Comparison of ENCODE assay signal across 28 cellular contexts in the genomic region with DNA sequence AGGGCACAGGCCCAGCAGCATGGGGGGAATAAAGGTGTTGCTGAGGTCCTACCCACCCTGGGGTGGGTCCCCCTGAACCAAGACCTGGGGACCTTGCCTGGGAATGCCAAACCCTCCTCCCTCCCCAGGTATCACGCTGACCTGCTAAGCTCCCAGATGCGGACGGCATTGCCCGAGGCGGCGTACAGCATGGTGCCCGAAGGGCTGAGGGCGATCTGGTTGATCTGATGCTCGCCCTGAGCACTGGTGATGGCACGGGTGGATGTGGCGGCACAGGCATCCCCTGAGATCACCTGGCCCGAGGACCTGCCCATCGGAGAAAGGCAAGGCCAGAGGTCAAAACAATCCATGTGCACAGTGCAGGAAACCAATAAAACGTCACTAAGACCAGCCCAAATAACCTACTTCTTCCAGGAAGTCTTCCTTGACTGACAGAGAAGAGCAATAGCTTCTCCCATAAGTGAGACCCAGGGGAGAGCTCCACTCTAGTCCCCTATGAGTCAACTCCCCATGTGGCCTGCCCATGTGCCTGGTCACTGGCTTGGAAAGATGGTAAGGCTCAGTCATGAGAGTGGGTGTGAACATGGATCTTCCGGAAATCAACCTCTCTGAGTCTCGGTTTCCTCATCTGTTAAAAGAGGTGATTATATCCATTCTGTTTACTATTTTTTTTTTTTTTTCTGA.
"Had no signal": no experiment of that assay in that cellular context is flagged by ENCODE, and none has a peak within 500 bp of the region (broad histone marks: within the 10 kb centered on the region; RNA-seq: fewer than 3 reads in every experiment).

No MANE protein-coding gene starts in this region.

- H3K36me3 Mint-ChIP-seq: natural killer cell treated with Interleukin-12 subunit alpha and Interleukin-12 subunit beta and Interleukin-15 and Interleukin-18, amount 100 ng/mL, for 72 hours had no signal

- H3K36me3 ChIP-seq: left ventricle myocardium inferior, neural progenitor cell, thoracic aorta, transverse colon had no signal

- H3K4me1 Mint-ChIP-seq: neural progenitor cell had no signal

- H3K9me3 Mint-ChIP-seq: natural killer cell treated with Interleukin-12 subunit alpha and Interleukin-12 subunit beta and Interleukin-15 and Interleukin-18, amount 100 ng/mL, for 72 hours; stimulated activated memory B cell treated with anti-CD40 and anti-IgM and Interleukin-4, amounts not matched to agents 10 μg/mL and 1 μg/mL and 100 μg/mL, for 72 hours had no signal

- FAIRE-seq: endometrium had no signal

- H3K4me1 ChIP-seq: neural progenitor cell, parathyroid adenoma had no signal

- H3K27me3 ChIP-seq: dorsolateral prefrontal cortex, gastroesophageal sphincter, neural progenitor cell, spleen, stomach, transverse colon had no signal

- H3K27ac ChIP-seq: dorsolateral prefrontal cortex, gastroesophageal sphincter, left ventricle myocardium inferior, neural progenitor cell, parathyroid adenoma, spleen, stomach, thoracic aorta, transverse colon had no signal

- H3K27ac Mint-ChIP-seq: natural killer cell treated with Interleukin-12 subunit alpha and Interleukin-12 subunit beta and Interleukin-15 and Interleukin-18, amount 100 ng/mL, for 72 hours; neural progenitor cell; stimulated activated memory B cell treated with anti-CD40 and anti-IgM and Interleukin-4, amounts not matched to agents 10 μg/mL and 1 μg/mL and 100 μg/mL, for 72 hours had no signal

- H3K27me3 Mint-ChIP-seq: natural killer cell treated with Interleukin-12 subunit alpha and Interleukin-12 subunit beta and Interleukin-15 and Interleukin-18, amount 100 ng/mL, for 72 hours; stimulated activated memory B cell treated with anti-CD40 and anti-IgM and Interleukin-4, amounts not matched to agents 10 μg/mL and 1 μg/mL and 100 μg/mL, for 72 hours had no signal

- H3K4me3 Mint-ChIP-seq: natural killer cell treated with Interleukin-12 subunit alpha and Interleukin-12 subunit beta and Interleukin-15 and Interleukin-18, amount 100 ng/mL, for 72 hours; neural progenitor cell; stimulated activated memory B cell treated with anti-CD40 and anti-IgM and Interleukin-4, amounts not matched to agents 10 μg/mL and 1 μg/mL and 100 μg/mL, for 72 hours had no signal

- DNase-seq: cortex of kidney; dorsolateral prefrontal cortex; effector CD8-positive, alpha-beta T cell; foreskin fibroblast; glutamatergic neuron; islet precursor cell; left cardiac atrium; left ventricle myocardium inferior; mesenchymal stem cell; midbrain; occipital lobe; spleen; stimulated activated CD4-positive, alpha-beta T cell treated with anti-CD3 and anti-CD28 coated beads, Interleukin-15, amount 100 ng/mL, for 24 hours; stimulated activated CD4-positive, alpha-beta T cell treated with anti-CD3 and anti-CD28 coated beads, Interleukin-1b, Interleukin-23, amount 100 ng/mL, for 48 hours; stimulated activated CD4-positive, alpha-beta T cell treated with anti-CD3 and anti-CD28 coated beads, Interleukin-4, amount 100 ng/mL, for 24 hours; stomach; substantia nigra; transverse colon had no signal

- ATAC-seq: esophagus mucosa; gastroesophageal sphincter; left cardiac atrium; natural killer cell treated with Interleukin-12 subunit alpha and Interleukin-12 subunit beta and Interleukin-15 and Interleukin-18, amount 100 ng/mL, for 72 hours; sciatic nerve; stimulated activated memory B cell treated with anti-CD40 and anti-IgM and Interleukin-4, amounts not matched to agents 10 μg/mL and 1 μg/mL and 100 μg/mL, for 72 hours had no signal

- H3K4me3 ChIP-seq: dorsolateral prefrontal cortex, gastroesophageal sphincter, left ventricle myocardium inferior, lung, neural progenitor cell, spleen, stomach, thoracic aorta, transverse colon had no signal

- H3K9me3 ChIP-seq: gastroesophageal sphincter, thoracic aorta, transverse colon had no signal

- H3K9ac ChIP-seq: neural progenitor cell, parathyroid adenoma had no signal
